ENCODE assay signal across 2 cellular contexts in genomic region chr9:19371942-19372341, GRCh38.
TF ChIP-seq lines count a peak whose summit lies in the region.

No MANE protein-coding gene starts in this region.

TF ChIP-seq in A549, 52 proteins besides CTCF, POLR2A, EP300 and RAD21:
- TF ChIP-seq RFX5 (IDR thresholded peaks at IDR 0.05) (no peak), EHF (CRISPR knock-in tag; IDR thresholded peaks at IDR 0.05) (no peak), MYC (IDR thresholded peaks at IDR 0.05; ENCODE audit: borderline replicate concordance, low read length) (no peak), USF2 (IDR thresholded peaks at IDR 0.05) (no peak), GATA3 (IDR thresholded peaks at IDR 0.05; ENCODE audit: borderline replicate concordance) (no peak), PHF8 (IDR thresholded peaks at IDR 0.05; ENCODE audit: borderline replicate concordance, low read depth) (no peak), ZSCAN20 (CRISPR knock-in tag; IDR thresholded peaks at IDR 0.05) (no peak), BHLHE40 (IDR thresholded peaks at IDR 0.05; ENCODE audit: low read depth, low read length) (no peak)

TF ChIP-seq in HCT116, 20 proteins besides CTCF, POLR2A, EP300 and RAD21:
- TF ChIP-seq SIN3A (IDR thresholded peaks at IDR 0.05; ENCODE audit: low read depth): no peak
- no peak for TF ChIP-seq SP1 (IDR thresholded peaks at IDR 0.05; ENCODE audit: low read depth)
- TF ChIP-seq EZH2 (IDR thresholded peaks at IDR 0.05): no peak
- TF ChIP-seq, protein P1, sequence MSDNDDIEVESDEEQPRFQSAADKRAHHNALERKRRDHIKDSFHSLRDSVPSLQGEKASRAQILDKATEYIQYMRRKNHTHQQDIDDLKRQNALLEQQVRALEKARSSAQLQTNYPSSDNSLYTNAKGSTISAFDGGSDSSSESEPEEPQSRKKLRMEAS (IDR thresholded peaks at IDR 0.05): no peak
- no peak for TF ChIP-seq POLR2AphosphoS5 (IDR thresholded peaks at IDR 0.05; ENCODE audit: low read depth, low read length)
- TF ChIP-seq, protein P2, sequence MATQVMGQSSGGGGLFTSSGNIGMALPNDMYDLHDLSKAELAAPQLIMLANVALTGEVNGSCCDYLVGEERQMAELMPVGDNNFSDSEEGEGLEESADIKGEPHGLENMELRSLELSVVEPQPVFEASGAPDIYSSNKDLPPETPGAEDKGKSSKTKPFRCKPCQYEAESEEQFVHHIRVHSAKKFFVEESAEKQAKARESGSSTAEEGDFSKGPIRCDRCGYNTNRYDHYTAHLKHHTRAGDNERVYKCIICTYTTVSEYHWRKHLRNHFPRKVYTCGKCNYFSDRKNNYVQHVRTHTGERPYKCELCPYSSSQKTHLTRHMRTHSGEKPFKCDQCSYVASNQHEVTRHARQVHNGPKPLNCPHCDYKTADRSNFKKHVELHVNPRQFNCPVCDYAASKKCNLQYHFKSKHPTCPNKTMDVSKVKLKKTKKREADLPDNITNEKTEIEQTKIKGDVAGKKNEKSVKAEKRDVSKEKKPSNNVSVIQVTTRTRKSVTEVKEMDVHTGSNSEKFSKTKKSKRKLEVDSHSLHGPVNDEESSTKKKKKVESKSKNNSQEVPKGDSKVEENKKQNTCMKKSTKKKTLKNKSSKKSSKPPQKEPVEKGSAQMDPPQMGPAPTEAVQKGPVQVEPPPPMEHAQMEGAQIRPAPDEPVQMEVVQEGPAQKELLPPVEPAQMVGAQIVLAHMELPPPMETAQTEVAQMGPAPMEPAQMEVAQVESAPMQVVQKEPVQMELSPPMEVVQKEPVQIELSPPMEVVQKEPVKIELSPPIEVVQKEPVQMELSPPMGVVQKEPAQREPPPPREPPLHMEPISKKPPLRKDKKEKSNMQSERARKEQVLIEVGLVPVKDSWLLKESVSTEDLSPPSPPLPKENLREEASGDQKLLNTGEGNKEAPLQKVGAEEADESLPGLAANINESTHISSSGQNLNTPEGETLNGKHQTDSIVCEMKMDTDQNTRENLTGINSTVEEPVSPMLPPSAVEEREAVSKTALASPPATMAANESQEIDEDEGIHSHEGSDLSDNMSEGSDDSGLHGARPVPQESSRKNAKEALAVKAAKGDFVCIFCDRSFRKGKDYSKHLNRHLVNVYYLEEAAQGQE (IDR thresholded peaks at IDR 0.05; ENCODE audit: low read depth): no peak
